24 cellular contexts compared by ENCODE assay signal in genomic region chr1:41621791-41622190, GRCh38.
DNase-seq lines count a peak whose midpoint lies in the region; ATAC-seq and TF ChIP-seq lines count a peak whose summit lies in the region.
"Had no signal": no experiment of that assay in that cellular context is flagged by ENCODE, and none has a peak within 500 bp of the region (broad histone marks: within the 10 kb centered on the region; RNA-seq: fewer than 3 reads in every experiment).

No MANE protein-coding gene starts in this region.

- no peak overlapping the region for H2BK12ac ChIP-seq in neuronal stem cell (ENCODE audit: low read length)

- in situ Hi-C loops in transverse colon (cut with MboI; ENCODE audit: low pct_ligation_motif_present in 1 of 4, low pct_unique_long_range_greater_than_20kb in 1 of 4, low sequenced_read_pairs in 3 of 4) = no loop called here

- H3K4me1 ChIP-seq in BLaER1 treated with 17β-estradiol and CSF1 and Interleukin-3, amounts not matched to agents 10 nM and 100 nM = peaks cover 20 to 49% (median 35%) of the 10 kb centered on the region in 10 experiments
- H3K4me1 ChIP-seq in neuronal stem cell (ENCODE audit: control insufficient read depth in 2 of 2, insufficient read depth in 1 of 2, low read depth in 1 of 2, low read length in 2 of 2) (peaks cover 0 to 12% of the 10 kb centered on the region in 2 donors), transverse colon (peaks cover 0 to 18% (median 0%) of the 10 kb centered on the region in 4 donors)
- H3K4me1 ChIP-seq: colonic mucosa had no signal

- ATAC-seq in Right ventricle myocardium inferior = no peak
- ATAC-seq in HG03469 (IDR thresholded peaks at IDR 0.05; ENCODE audit: unreplicated experiment) = no peak
- ATAC-seq: gastroesophageal sphincter; left lung; naive thymus-derived CD8-positive, alpha-beta T cell had no signal

- no peaks in the 10 kb centered on the region for H3K27me3 ChIP-seq in BLaER1 treated with 17β-estradiol and CSF1 and Interleukin-3, amounts not matched to agents 10 nM and 100 nM
- H3K27me3 ChIP-seq in neuronal stem cell (ENCODE audit: control insufficient read depth in 3 of 3, insufficient read depth in 3 of 3, low read depth in 1 of 3, low read length in 3 of 3) = peaks cover 0 to 2% (median 0%) of the 10 kb centered on the region in 3 experiments
- H3K27me3 ChIP-seq in transverse colon = no peaks in the 10 kb centered on the region
- H3K27me3 ChIP-seq: colonic mucosa, gastroesophageal sphincter, left lung, ovary, testis had no signal

- H2BK15ac ChIP-seq in neuronal stem cell (ENCODE audit: low read length) = no peak overlapping the region

- H2BK120ac ChIP-seq in neuronal stem cell (ENCODE audit: low read depth, low read length) = no peak overlapping the region

- no peak for DNase-seq in HFFc6
- DNase-seq in ecto neural progenitor cell (ENCODE audit: low spot score) = peak; percentile 18
- DNase-seq in neuronal stem cell (ENCODE audit: low spot score) = no peak
- no peak for DNase-seq in transverse colon
- no peak for DNase-seq in Right ventricle myocardium inferior (ENCODE audit: missing footprints)
- DNase-seq: activated CD8-positive, alpha-beta memory T cell treated with anti-CD3 and anti-CD28 coated beads, Interleukin-2, amount 50 U/mL, for 4 hours; activated gamma-delta T cell; CD4-positive, alpha-beta memory T cell; colonic mucosa; DMS 273 treated with DMSO at 0.1 percent for 48 hours; GOT3; hypothalamus; Kasumi-1; left lung; naive thymus-derived CD8-positive, alpha-beta T cell; NCI-H1048; NCI-H187 treated with DMSO at 0.1 percent for 48 hours; NCI-H69; ovary; retina; testis had no signal

- H3K23ac ChIP-seq in neuronal stem cell (ENCODE audit: low read depth, low read length, poor library complexity) = no peak overlapping the region

- H3K9ac ChIP-seq in BLaER1 treated with 17β-estradiol and CSF1 and Interleukin-3, amounts not matched to agents 10 nM and 100 nM = no peak overlapping the region
- no peak overlapping the region for H3K9ac ChIP-seq in neuronal stem cell (ENCODE audit: low read depth, low read length, poor library complexity)

- no peak overlapping the region for H3K4ac ChIP-seq in neuronal stem cell (ENCODE audit: low read length)

- TF ChIP-seq EP300 in transverse colon (IDR thresholded peaks at IDR 0.05; ENCODE audit: low read depth) = no peak

- H4K20me1 ChIP-seq in BLaER1 treated with 17β-estradiol and CSF1 and Interleukin-3, amounts not matched to agents 10 nM and 100 nM = peaks cover 0 to 89% (median 21%) of the 10 kb centered on the region in 11 experiments; a peak in 13 of 22 replicates

- no peak overlapping the region for H2AK5ac ChIP-seq in neuronal stem cell (ENCODE audit: low read depth, low read length)

- H4K8ac ChIP-seq in neuronal stem cell (ENCODE audit: low read depth, low read length) = no peak overlapping the region

- peaks cover 78% of the 10 kb centered on the region for H3K4me1 Mint-ChIP-seq in HFFc6 (ENCODE audit: low read depth)

- H3K9me3 Mint-ChIP-seq in HFFc6 = no peaks in the 10 kb centered on the region
- H3K9me3 Mint-ChIP-seq: CD4-positive, alpha-beta memory T cell; naive thymus-derived CD8-positive, alpha-beta T cell had no signal

- no peak overlapping the region for H4K91ac ChIP-seq in neuronal stem cell (ENCODE audit: low read depth, low read length, poor library complexity)

- H3K18ac ChIP-seq in neuronal stem cell (ENCODE audit: low read length) = peak overlapping the region; percentile 40

- peaks cover 3% of the 10 kb centered on the region for H3K27me3 Mint-ChIP-seq in HFFc6 (ENCODE audit: insufficient read depth)
- H3K27me3 Mint-ChIP-seq: CD4-positive, alpha-beta memory T cell; naive thymus-derived CD8-positive, alpha-beta T cell had no signal

- H3K36me3 Mint-ChIP-seq in HFFc6 (ENCODE audit: low read depth) = peaks cover 4% of the 10 kb centered on the region; the same call in 1 of the 2 replicates
- H3K36me3 Mint-ChIP-seq: naive thymus-derived CD8-positive, alpha-beta T cell had no signal

- peak overlapping the region; percentile 1 for H3K27ac Mint-ChIP-seq in HFFc6

- no peaks in the 10 kb centered on the region for H3K9me3 ChIP-seq in BLaER1 treated with 17β-estradiol and CSF1 and Interleukin-3, amounts not matched to agents 10 nM and 100 nM (replicated peaks in 1 of 11)
- H3K9me3 ChIP-seq in neuronal stem cell (replicated peaks in 1 of 2; ENCODE audit: control insufficient read depth in 2 of 2, insufficient read depth in 1 of 2, low read depth in 1 of 2, low read length in 2 of 2) (no peaks in the 10 kb centered on the region), transverse colon (no peaks in the 10 kb centered on the region)
- H3K9me3 ChIP-seq: colonic mucosa, gastroesophageal sphincter, left lung, ovary, testis had no signal

- H3K4me3 ChIP-seq in BLaER1 treated with 17β-estradiol and CSF1 and Interleukin-3, amounts not matched to agents 10 nM and 100 nM = no peak overlapping the region
- H3K4me3 ChIP-seq in neuronal stem cell (ENCODE audit: low read length in 2 of 2) (no peak overlapping the region), transverse colon (no peak overlapping the region)
- H3K4me3 ChIP-seq: colonic mucosa, gastroesophageal sphincter, left lung, ovary, testis had no signal

- H3K4me3 Mint-ChIP-seq in HFFc6 = no peak overlapping the region
- H3K4me3 Mint-ChIP-seq: naive thymus-derived CD8-positive, alpha-beta T cell had no signal

- no peak for TF ChIP-seq POLR2A in transverse colon (IDR thresholded peaks at IDR 0.05)

- H3K4me2 ChIP-seq in BLaER1 treated with 17β-estradiol and CSF1 and Interleukin-3, amounts not matched to agents 10 nM and 100 nM = peak overlapping the region in 7 of 11 experiments; percentile 68 to 90 (median 81); a peak in 7 of 22 replicates
- H3K4me2 ChIP-seq in neuronal stem cell (ENCODE audit: insufficient read depth, low read length, poor library complexity, severe bottlenecking) = no peak overlapping the region

- H3K14ac ChIP-seq in neuronal stem cell (ENCODE audit: low read length) = no peak overlapping the region

- H2BK5ac ChIP-seq in neuronal stem cell (ENCODE audit: low read length) = no peak overlapping the region

- intact Hi-C loops in transverse colon (cut with DNase I; ENCODE audit: low total_unique reads) (no loop called here), Right ventricle myocardium inferior (cut with DNase I) (no loop called here)

- H2AFZ ChIP-seq in neuronal stem cell (ENCODE audit: low read length) = no peak overlapping the region

- TF ChIP-seq CTCF in HFFc6 (IDR thresholded peaks at IDR 0.05) (no peak), transverse colon (IDR thresholded peaks at IDR 0.05) (no peak)

- no CpG with 5 or more reads among the region's 1 CpG for WGBS in neuronal stem cell (ENCODE audit: extremely low coverage in 2 of 2, insufficient read length in 2 of 2, insufficient replicate concordance in 1 of 2), 2 donors
- 100% methylated on average over 1 of the region's 1 CpG; no CpG with 5 or more reads in 1 of the 2 donors for WGBS in transverse colon (ENCODE audit: low coverage in 1 of 2), 2 donors

- H3K27ac ChIP-seq in BLaER1 treated with 17β-estradiol and CSF1 and Interleukin-3, amounts not matched to agents 10 nM and 100 nM = no peak overlapping the region
- H3K27ac ChIP-seq in neuronal stem cell (replicated peaks; ENCODE audit: low read length) (no peak overlapping the region), transverse colon (no peak overlapping the region)
- H3K27ac ChIP-seq: colonic mucosa, gastroesophageal sphincter, left lung, ovary, testis had no signal

- H3K36me3 ChIP-seq in BLaER1 treated with 17β-estradiol and CSF1 and Interleukin-3, amounts not matched to agents 10 nM and 100 nM = peaks cover 0 to 36% (median 0%) of the 10 kb centered on the region in 11 experiments; a peak in 8 of 22 replicates
- no peaks in the 10 kb centered on the region for H3K36me3 ChIP-seq in neuronal stem cell (replicated peaks in 1 of 2; ENCODE audit: control insufficient read depth in 2 of 2, insufficient read depth in 2 of 2, low read length in 2 of 2)
- no peaks in the 10 kb centered on the region for H3K36me3 ChIP-seq in transverse colon
- H3K36me3 ChIP-seq: colonic mucosa, gastroesophageal sphincter, left lung, ovary had no signal

- no peaks in the 10 kb centered on the region for H3K79me1 ChIP-seq in neuronal stem cell (ENCODE audit: low read depth, low read length)
